ENCODE assay signal across 2 cellular contexts in the genomic region with DNA sequence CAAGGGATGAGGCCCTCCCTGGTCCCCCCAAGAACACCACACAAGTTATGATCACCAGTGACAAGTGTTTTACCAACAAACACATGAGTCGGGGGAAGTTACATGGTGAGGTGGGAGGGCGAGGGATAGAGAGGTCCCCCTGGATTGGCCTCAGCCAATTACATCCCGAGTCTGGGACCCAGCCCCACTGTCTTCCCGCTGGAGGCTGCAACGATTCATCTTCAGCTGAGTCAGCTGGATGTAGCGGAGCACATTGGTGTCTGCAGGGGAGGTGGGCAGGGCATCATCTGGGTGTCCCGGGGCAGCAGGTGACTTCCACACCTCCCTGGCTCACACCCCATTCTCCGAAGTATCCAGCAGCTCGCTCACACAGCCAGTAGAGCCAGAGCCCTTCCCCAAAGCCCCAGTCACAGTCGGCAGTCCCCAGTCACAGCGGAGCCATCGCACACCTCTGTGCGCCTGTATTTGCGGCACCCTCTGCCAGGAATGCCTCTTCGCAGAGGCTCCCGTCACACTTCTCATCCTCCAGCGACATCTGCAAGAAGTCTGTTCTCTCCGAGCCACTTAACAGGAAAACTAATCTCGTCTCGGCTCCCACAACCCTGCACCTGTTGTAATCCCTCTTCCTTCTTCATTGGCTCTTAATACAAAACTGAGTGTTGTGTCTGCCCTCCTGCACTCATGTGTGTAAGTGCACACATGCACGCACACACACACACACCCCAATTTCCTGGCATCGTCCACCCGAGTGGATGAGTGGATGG.
TF ChIP-seq lines count a peak whose summit lies in the region.

No MANE protein-coding gene starts in this region.

TF ChIP-seq in A549, 52 proteins besides CTCF, POLR2A, EP300 and RAD21:
- TF ChIP-seq ZSCAN20 (CRISPR knock-in tag; IDR thresholded peaks at IDR 0.05) (no peak), MYC (IDR thresholded peaks at IDR 0.05; ENCODE audit: borderline replicate concordance, low read length) (no peak), HOXB13 (CRISPR knock-in tag; IDR thresholded peaks at IDR 0.05; ENCODE audit: low read depth) (no peak), CHD4 (IDR thresholded peaks at IDR 0.05; ENCODE audit: borderline replicate concordance) (no peak), KDM1A (IDR thresholded peaks at IDR 0.05; ENCODE audit: low read depth) (no peak), JUN (IDR thresholded peaks at IDR 0.05) (no peak), NPAS2 (CRISPR knock-in tag; IDR thresholded peaks at IDR 0.05; ENCODE audit: borderline replicate concordance) (no peak), FOSL2 (IDR thresholded peaks at IDR 0.05) (no peak), FOSL2 (CRISPR knock-in tag; IDR thresholded peaks at IDR 0.05) (no peak), RARB (CRISPR knock-in tag; IDR thresholded peaks at IDR 0.05) (no peak), MAFK (IDR thresholded peaks at IDR 0.05; ENCODE audit: partially characterized antibody) (peak; percentile 87), POLR2AphosphoS2 (conservative IDR thresholded peaks at IDR 0.05; ENCODE audit: low read length) (0 out of 2 replicates have a peak, but pooled peaks have one; percentile 49), KDM5A (IDR thresholded peaks at IDR 0.05) (no peak), CHD2 (IDR thresholded peaks at IDR 0.05; ENCODE audit: low read length, partially characterized antibody) (no peak), TFCP2L1 (CRISPR knock-in tag; IDR thresholded peaks at IDR 0.05) (no peak), ATOH8 (CRISPR knock-in tag; IDR thresholded peaks at IDR 0.05; ENCODE audit: low read depth) (no peak), ELK1 (IDR thresholded peaks at IDR 0.05; ENCODE audit: low read depth, low read length) (no peak)

TF ChIP-seq in GM23338, 12 proteins besides CTCF, POLR2A, EP300 and RAD21:
- TF ChIP-seq ZNF331 (CRISPR knock-in tag; IDR thresholded peaks at IDR 0.05; ENCODE audit: low read depth): no peak
- TF ChIP-seq JUNB (IDR thresholded peaks at IDR 0.05; ENCODE audit: unreplicated experiment): no peak
- no peak for TF ChIP-seq EZH2 (IDR thresholded peaks at IDR 0.05; ENCODE audit: low read depth, unreplicated experiment)
- TF ChIP-seq NANOG (IDR thresholded peaks at IDR 0.05; ENCODE audit: borderline replicate concordance): no peak
- TF ChIP-seq, protein P1, sequence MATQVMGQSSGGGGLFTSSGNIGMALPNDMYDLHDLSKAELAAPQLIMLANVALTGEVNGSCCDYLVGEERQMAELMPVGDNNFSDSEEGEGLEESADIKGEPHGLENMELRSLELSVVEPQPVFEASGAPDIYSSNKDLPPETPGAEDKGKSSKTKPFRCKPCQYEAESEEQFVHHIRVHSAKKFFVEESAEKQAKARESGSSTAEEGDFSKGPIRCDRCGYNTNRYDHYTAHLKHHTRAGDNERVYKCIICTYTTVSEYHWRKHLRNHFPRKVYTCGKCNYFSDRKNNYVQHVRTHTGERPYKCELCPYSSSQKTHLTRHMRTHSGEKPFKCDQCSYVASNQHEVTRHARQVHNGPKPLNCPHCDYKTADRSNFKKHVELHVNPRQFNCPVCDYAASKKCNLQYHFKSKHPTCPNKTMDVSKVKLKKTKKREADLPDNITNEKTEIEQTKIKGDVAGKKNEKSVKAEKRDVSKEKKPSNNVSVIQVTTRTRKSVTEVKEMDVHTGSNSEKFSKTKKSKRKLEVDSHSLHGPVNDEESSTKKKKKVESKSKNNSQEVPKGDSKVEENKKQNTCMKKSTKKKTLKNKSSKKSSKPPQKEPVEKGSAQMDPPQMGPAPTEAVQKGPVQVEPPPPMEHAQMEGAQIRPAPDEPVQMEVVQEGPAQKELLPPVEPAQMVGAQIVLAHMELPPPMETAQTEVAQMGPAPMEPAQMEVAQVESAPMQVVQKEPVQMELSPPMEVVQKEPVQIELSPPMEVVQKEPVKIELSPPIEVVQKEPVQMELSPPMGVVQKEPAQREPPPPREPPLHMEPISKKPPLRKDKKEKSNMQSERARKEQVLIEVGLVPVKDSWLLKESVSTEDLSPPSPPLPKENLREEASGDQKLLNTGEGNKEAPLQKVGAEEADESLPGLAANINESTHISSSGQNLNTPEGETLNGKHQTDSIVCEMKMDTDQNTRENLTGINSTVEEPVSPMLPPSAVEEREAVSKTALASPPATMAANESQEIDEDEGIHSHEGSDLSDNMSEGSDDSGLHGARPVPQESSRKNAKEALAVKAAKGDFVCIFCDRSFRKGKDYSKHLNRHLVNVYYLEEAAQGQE (IDR thresholded peaks at IDR 0.05; ENCODE audit: unreplicated experiment): no peak
- TF ChIP-seq ZNF462 (CRISPR knock-in tag; IDR thresholded peaks at IDR 0.05): no peak
- TF ChIP-seq EZH2phosphoT487 (IDR thresholded peaks at IDR 0.05; ENCODE audit: unreplicated experiment): no peak
- TF ChIP-seq, protein P2, sequence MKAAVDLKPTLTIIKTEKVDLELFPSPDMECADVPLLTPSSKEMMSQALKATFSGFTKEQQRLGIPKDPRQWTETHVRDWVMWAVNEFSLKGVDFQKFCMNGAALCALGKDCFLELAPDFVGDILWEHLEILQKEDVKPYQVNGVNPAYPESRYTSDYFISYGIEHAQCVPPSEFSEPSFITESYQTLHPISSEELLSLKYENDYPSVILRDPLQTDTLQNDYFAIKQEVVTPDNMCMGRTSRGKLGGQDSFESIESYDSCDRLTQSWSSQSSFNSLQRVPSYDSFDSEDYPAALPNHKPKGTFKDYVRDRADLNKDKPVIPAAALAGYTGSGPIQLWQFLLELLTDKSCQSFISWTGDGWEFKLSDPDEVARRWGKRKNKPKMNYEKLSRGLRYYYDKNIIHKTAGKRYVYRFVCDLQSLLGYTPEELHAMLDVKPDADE (IDR thresholded peaks at IDR 0.05): no peak
- no peak for TF ChIP-seq POLR2AphosphoS5 (IDR thresholded peaks at IDR 0.05; ENCODE audit: low read depth)
TF ChIP-seq in GM23338: peak in this region for 0.
